In the genomic region with DNA sequence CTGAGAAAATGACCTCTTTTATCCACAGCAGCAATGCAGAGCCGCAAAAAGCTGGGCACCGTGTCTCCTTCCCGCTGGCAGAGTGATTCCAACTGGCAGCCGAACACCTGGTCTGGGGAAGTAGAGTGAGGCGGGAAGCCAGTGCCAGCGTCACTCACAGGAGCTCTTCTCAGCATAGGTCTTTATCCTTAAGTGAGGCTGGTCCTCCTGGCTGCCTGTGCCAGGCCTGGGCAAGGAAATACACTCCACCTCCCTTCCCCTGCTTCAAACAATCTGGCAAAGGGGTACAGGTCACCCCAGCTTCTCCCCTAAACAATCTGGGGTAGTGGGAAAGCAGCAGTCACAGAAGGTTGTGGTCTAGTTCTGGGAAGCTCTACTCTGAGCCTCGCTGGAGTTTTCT, we compare ENCODE assay signal across 1 cellular context.
TF ChIP-seq lines count a peak whose summit lies in the region.

No MANE protein-coding gene starts in this region.

TF ChIP-seq in GM23338, 12 proteins besides CTCF, POLR2A, EP300 and RAD21 (continued from another document):
- TF ChIP-seq, protein P1, sequence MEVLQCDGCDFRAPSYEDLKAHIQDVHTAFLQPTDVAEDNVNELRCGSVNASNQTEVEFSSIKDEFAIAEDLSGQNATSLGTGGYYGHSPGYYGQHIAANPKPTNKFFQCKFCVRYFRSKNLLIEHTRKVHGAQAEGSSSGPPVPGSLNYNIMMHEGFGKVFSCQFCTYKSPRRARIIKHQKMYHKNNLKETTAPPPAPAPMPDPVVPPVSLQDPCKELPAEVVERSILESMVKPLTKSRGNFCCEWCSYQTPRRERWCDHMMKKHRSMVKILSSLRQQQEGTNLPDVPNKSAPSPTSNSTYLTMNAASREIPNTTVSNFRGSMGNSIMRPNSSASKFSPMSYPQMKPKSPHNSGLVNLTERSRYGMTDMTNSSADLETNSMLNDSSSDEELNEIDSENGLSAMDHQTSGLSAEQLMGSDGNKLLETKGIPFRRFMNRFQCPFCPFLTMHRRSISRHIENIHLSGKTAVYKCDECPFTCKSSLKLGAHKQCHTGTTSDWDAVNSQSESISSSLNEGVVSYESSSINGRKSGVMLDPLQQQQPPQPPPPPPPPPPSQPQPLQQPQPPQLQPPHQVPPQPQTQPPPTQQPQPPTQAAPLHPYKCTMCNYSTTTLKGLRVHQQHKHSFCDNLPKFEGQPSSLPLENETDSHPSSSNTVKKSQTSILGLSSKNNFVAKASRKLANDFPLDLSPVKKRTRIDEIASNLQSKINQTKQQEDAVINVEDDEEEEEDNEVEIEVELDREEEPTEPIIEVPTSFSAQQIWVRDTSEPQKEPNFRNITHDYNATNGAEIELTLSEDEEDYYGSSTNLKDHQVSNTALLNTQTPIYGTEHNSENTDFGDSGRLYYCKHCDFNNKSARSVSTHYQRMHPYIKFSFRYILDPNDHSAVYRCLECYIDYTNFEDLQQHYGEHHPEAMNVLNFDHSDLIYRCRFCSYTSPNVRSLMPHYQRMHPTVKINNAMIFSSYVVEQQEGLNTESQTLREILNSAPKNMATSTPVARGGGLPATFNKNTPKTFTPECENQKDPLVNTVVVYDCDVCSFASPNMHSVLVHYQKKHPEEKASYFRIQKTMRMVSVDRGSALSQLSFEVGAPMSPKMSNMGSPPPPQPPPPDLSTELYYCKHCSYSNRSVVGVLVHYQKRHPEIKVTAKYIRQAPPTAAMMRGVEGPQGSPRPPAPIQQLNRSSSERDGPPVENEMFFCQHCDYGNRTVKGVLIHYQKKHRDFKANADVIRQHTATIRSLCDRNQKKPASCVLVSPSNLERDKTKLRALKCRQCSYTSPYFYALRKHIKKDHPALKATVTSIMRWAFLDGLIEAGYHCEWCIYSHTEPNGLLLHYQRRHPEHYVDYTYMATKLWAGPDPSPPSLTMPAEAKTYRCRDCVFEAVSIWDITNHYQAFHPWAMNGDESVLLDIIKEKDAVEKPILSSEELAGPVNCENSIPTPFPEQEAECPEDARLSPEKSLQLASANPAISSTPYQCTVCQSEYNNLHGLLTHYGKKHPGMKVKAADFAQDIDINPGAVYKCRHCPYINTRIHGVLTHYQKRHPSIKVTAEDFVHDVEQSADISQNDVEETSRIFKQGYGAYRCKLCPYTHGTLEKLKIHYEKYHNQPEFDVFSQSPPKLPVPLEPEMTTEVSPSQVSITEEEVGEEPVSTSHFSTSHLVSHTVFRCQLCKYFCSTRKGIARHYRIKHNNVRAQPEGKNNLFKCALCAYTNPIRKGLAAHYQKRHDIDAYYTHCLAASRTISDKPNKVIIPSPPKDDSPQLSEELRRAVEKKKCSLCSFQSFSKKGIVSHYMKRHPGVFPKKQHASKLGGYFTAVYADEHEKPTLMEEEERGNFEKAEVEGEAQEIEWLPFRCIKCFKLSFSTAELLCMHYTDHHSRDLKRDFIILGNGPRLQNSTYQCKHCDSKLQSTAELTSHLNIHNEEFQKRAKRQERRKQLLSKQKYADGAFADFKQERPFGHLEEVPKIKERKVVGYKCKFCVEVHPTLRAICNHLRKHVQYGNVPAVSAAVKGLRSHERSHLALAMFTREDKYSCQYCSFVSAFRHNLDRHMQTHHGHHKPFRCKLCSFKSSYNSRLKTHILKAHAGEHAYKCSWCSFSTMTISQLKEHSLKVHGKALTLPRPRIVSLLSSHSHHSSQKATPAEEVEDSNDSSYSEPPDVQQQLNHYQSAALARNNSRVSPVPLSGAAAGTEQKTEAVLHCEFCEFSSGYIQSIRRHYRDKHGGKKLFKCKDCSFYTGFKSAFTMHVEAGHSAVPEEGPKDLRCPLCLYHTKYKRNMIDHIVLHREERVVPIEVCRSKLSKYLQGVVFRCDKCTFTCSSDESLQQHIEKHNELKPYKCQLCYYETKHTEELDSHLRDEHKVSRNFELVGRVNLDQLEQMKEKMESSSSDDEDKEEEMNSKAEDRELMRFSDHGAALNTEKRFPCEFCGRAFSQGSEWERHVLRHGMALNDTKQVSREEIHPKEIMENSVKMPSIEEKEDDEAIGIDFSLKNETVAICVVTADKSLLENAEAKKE (CRISPR knock-in tag; IDR thresholded peaks at IDR 0.05), result no peak
- no peak for TF ChIP-seq EZH2phosphoT487 (IDR thresholded peaks at IDR 0.05; ENCODE audit: unreplicated experiment)
